ENCODE assay signal across 10 cellular contexts in the genomic region with DNA sequence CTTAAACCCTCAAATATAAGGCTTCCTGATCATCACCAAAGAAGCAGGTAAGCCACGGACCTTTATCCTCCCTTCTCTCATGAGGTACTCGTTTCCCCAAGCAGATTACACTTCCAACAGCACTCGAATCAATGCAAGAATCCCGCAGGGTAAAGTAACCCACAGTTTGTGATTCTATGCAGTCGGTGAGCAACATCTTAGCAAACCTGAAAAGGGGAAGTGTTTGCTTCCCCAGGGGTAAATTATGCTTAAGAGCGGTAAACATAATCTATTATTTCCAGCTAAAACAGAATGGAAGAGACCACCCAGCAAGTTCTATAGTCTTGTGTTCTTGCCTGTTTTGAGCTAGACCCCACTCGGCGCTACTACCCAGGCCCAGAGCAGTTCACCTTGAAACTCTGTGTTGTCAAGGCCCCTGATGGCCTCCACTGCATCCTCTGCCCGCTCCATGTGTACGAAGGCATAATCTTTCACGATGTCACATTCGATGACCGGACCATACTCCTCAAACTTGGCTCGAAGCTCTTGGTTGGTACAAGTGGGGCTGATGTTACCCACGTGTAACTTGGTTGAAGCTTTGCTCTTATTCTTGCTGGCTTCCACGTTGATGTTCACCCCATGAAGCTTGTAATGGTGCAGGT. TPM values are rescaled to one million over a fixed set of nuclear protein-coding genes. Genes with fewer than 3 reads are reported as not detected.
DNase-seq lines count a peak whose midpoint lies in the region; FAIRE-seq and TF ChIP-seq lines count a peak whose summit lies in the region.
"Had no signal": no experiment of that assay in that cellular context is flagged by ENCODE, and none has a peak within 500 bp of the region (broad histone marks: within the 10 kb centered on the region; RNA-seq: fewer than 3 reads in every experiment).

No MANE protein-coding gene starts in this region.

- peak overlapping the region; percentile 72; the same call in 1 of the 2 replicates for H4K8ac ChIP-seq in H1 (ENCODE audit: extremely low read depth, insufficient read depth, low read length)

- no peak overlapping the region for H4K5ac ChIP-seq in H1 (ENCODE audit: insufficient read length, low read depth, low read length)

- H2AFZ ChIP-seq in OCI-LY1 (ENCODE audit: low read length): no peak overlapping the region
- H2AFZ ChIP-seq in H1 (ENCODE audit: low read length): no peak overlapping the region

- no peak for TF ChIP-seq EP300 in H1 (IDR thresholded peaks at IDR 0.05; ENCODE audit: borderline replicate concordance in 1 of 2, low read depth in 2 of 2, low read length in 2 of 2)

- H3K79me2 ChIP-seq in OCI-LY1 (ENCODE audit: insufficient read depth, low read length): peaks cover 8% of the 10 kb centered on the region
- peaks cover 0 to 46% of the 10 kb centered on the region in 2 experiments; a peak in 2 of 4 replicates for H3K79me2 ChIP-seq in H1 (ENCODE audit: control insufficient read depth in 1 of 2, insufficient read depth in 2 of 2, low read length in 2 of 2)

- H3K4me3 ChIP-seq in OCI-LY1 (ENCODE audit: low read depth, low read length, poor library complexity, severe bottlenecking) (peak overlapping the region; percentile 74), H1 (ENCODE audit: extremely low read depth in 1 of 4, insufficient read depth in 2 of 4, low read depth in 3 of 4, low read length in 4 of 4) (peak overlapping the region; percentile 9 to 86 (median 40); a peak in 5 of 8 replicates), rectal smooth muscle tissue (ENCODE audit: low read length) (peak overlapping the region; percentile 69)

- H3K9me3 ChIP-seq in OCI-LY1 (ENCODE audit: low read length) (peaks cover 4% of the 10 kb centered on the region; the same call in 1 of the 2 replicates), H1 (ENCODE audit: insufficient read depth in 2 of 2, low read depth in 1 of 2, low read length in 1 of 2) (0 out of 4 replicates have a peak, but pooled peaks cover 0 to 5% of the 10 kb centered on the region in 2 experiments)

- no peak overlapping the region for H3K14ac ChIP-seq in H1 (ENCODE audit: insufficient read length)

- WGBS in H1 (ENCODE audit: extremely low coverage in 1 of 2, insufficient coverage in 1 of 2, insufficient read length in 1 of 2, insufficient replicate concordance in 2 of 2, low coverage in 1 of 2, low lambda C conversion rate in 2 of 2, missing lambda C conversion rate in 1 of 2), 2 experiments: 88% methylated on average over 16 of the region's 16 CpGs; no CpG with 5 or more reads in 1 of the 2 experiments

- H3F3A ChIP-seq in OCI-LY1 (ENCODE audit: insufficient read depth, low read length): peaks cover 4% of the 10 kb centered on the region; the same call in 1 of the 2 replicates

- H3K36me3 ChIP-seq in OCI-LY1 (ENCODE audit: insufficient read depth, low read length): peaks cover 21% of the 10 kb centered on the region
- peaks cover 0 to 10% (median 0%) of the 10 kb centered on the region in 4 experiments; a peak in 3 of 8 replicates for H3K36me3 ChIP-seq in H1 (ENCODE audit: control insufficient read depth in 2 of 4, insufficient read depth in 4 of 4, low read length in 3 of 4)
- H3K36me3 ChIP-seq in rectal smooth muscle tissue (ENCODE audit: control insufficient read depth, insufficient read depth, low read length): no peaks in the 10 kb centered on the region

- H3K18ac ChIP-seq in H1 (ENCODE audit: extremely low read depth, low read length): no peak overlapping the region

- H3K23me2 ChIP-seq in H1 (ENCODE audit: low read depth, low read length): peaks cover 7% of the 10 kb centered on the region

- no peak for TF ChIP-seq CTCF in OCI-LY1 (IDR thresholded peaks at IDR 0.05; ENCODE audit: low read length)
- TF ChIP-seq CTCF in H1 (IDR thresholded peaks at IDR 0.05; ENCODE audit: control extremely low read depth in 1 of 3, insufficient read depth in 1 of 3, low read depth in 1 of 3, low read length in 3 of 3): no peak

- H2AK5ac ChIP-seq in H1 (ENCODE audit: low read depth, low read length): no peak overlapping the region

- POLR2A ChIA-PET in H1 (lab: Charles Lee; ENCODE audit: partially characterized antibody): interaction anchor here (0.6 to 3.1 kb wide), 26 partner anchors 9 to 313 kb away, joined by 3 to 36 read pairs (median 7); a partner anchor contains a TSS

- peak overlapping the region; percentile 27 for H3K4ac ChIP-seq in H1 (replicated peaks; ENCODE audit: insufficient read length, low read depth, low read length)

- no peaks in the 10 kb centered on the region for H3K9me2 ChIP-seq in OCI-LY1 (ENCODE audit: low read depth, low read length)

- H4K91ac ChIP-seq in H1 (replicated peaks; ENCODE audit: insufficient read length, low read length): no peak overlapping the region

- H3K27ac ChIP-seq in OCI-LY1 (ENCODE audit: low read depth, low read length, poor library complexity, severe bottlenecking): peak overlapping the region; percentile 54
- H3K27ac ChIP-seq in H1 (ENCODE audit: low read depth, low read length): no peak overlapping the region
- no peak overlapping the region for H3K27ac ChIP-seq in rectal smooth muscle tissue (ENCODE audit: low read depth, low read length)

- H3K4me1 ChIP-seq in OCI-LY1 (ENCODE audit: insufficient read depth, low read length, severe bottlenecking) (peaks cover 54% of the 10 kb centered on the region), H1 (replicated peaks in 1 of 4; ENCODE audit: control insufficient read depth in 3 of 4, insufficient read depth in 4 of 4, low read length in 3 of 4) (peaks cover 3 to 15% (median 8%) of the 10 kb centered on the region in 4 experiments; a peak in 5 of 7 replicates), rectal smooth muscle tissue (ENCODE audit: control insufficient read depth, insufficient read depth, low read length) (peaks cover 19% of the 10 kb centered on the region)

- no peak overlapping the region for H2BK5ac ChIP-seq in H1 (ENCODE audit: low read depth, low read length)

- CTCF ChIA-PET in H1 (lab: Charles Lee; ENCODE audit: partially characterized antibody): interaction anchor here (0.9 to 3.7 kb wide), 10 partner anchors 30 to 290 kb away, joined by 3 to 18 read pairs (median 4); a partner anchor contains a TSS

- no peak overlapping the region for H2BK120ac ChIP-seq in H1 (replicated peaks; ENCODE audit: low read depth, low read length)

- H2BK12ac ChIP-seq in H1 (ENCODE audit: low read depth, low read length): no peak overlapping the region

- TF ChIP-seq POLR2A in GM12891 (IDR thresholded peaks at IDR 0.05; ENCODE audit: low read depth, low read length) (no peak), H1 (IDR thresholded peaks at IDR 0.05; ENCODE audit: control extremely low read depth in 1 of 2, low read depth in 2 of 2, low read length in 2 of 2) (no peak)

- H3K9ac ChIP-seq in OCI-LY1 (ENCODE audit: low read length) (no peak overlapping the region; the same call in 1 of the 2 replicates), H1 (replicated peaks in 1 of 4; ENCODE audit: extremely low read depth in 1 of 4, low read depth in 3 of 4, low read length in 3 of 4) (no peak overlapping the region; a peak in 1 of 7 replicates), rectal smooth muscle tissue (ENCODE audit: low read length) (no peak overlapping the region)

- no peak overlapping the region for H3K23ac ChIP-seq in H1 (ENCODE audit: insufficient read length)

- H3K27me3 ChIP-seq in OCI-LY1 (ENCODE audit: insufficient read depth, low read length) (no peaks in the 10 kb centered on the region), H1 (replicated peaks in 1 of 4; ENCODE audit: control insufficient read depth in 3 of 4, extremely low read depth in 1 of 4, insufficient read depth in 3 of 4, low read length in 3 of 4) (no peaks in the 10 kb centered on the region), rectal smooth muscle tissue (ENCODE audit: control insufficient read depth, insufficient read depth, low read length) (no peaks in the 10 kb centered on the region)

- no peak for TF ChIP-seq RAD21 in H1 (IDR thresholded peaks at IDR 0.05 in 1 of 2, conservative IDR thresholded peaks at IDR 0.05 in 1 of 2; ENCODE audit: low read depth in 2 of 2, low read length in 2 of 2)

- no peak overlapping the region for H2BK15ac ChIP-seq in H1 (ENCODE audit: low read length)

- H2BK20ac ChIP-seq in H1 (ENCODE audit: low read length): no peak overlapping the region

- DNase-seq in GM12891 (ENCODE audit: insufficient read length, low spot score): no peak
- no peak for DNase-seq in H1 (ENCODE audit: low read depth in 1 of 2, low spot score in 2 of 2)
- no peak for DNase-seq in NCI-H446 treated with DMSO at 0.1 percent for 48 hours (lab: John Stamatoyannopoulos, UW)
- DNase-seq in islet precursor cell: no peak
- DNase-seq in H4 (ENCODE audit: low spot score): no peak
- no peak for DNase-seq in T1000 (lab: John Stamatoyannopoulos, UW)
- DNase-seq: cerebellar nuclear complex, NCI-H2081 treated with DMSO at 0.1 percent for 48 hours had no signal

- no peaks in the 10 kb centered on the region for H3K79me1 ChIP-seq in H1 (ENCODE audit: low read depth, low read length)

- H3K56ac ChIP-seq in H1 (replicated peaks; ENCODE audit: insufficient read length, low read depth, low read length): no peak overlapping the region

- FAIRE-seq in GM12891 (lab: Jason Lieb, UNC) (peak; percentile 91), H1 (lab: Jason Lieb, UNC) (no peak)

- no peaks in the 10 kb centered on the region for H4K20me1 ChIP-seq in OCI-LY1 (ENCODE audit: insufficient read depth, low read length)
- H4K20me1 ChIP-seq in H1 (replicated peaks in 1 of 2; ENCODE audit: control insufficient read depth in 1 of 2, insufficient read depth in 2 of 2, low read length in 2 of 2): peaks cover 0 to 4% of the 10 kb centered on the region in 2 experiments

- H3K4me2 ChIP-seq in OCI-LY1 (ENCODE audit: low read length) (peak overlapping the region; percentile 98), H1 (ENCODE audit: insufficient read depth in 1 of 2, low read depth in 2 of 2, low read length in 2 of 2) (peak overlapping the region; percentile 51 to 99)

RNA-seq across cellular contexts. Expression of a gene that starts 1.3 kb away (rescaled TPM):
- polyA plus RNA-seq in GM12891 (2012; ENCODE audit: low read depth, missing spikeins): 11.9 TPM
- 27.5 and 30.6 TPM in 2 replicates for total RNA-seq in H1 (2021; fragmentation: NEBNext Ultra II Directional; extraction: Animal tissue kit (Norgen Biotek cat#: 25700))
- polyA plus RNA-seq in H1 (2011; rRNA removed): 19.2 and 30.5 TPM in 2 replicates
- 32.9 TPM for polyA plus RNA-seq in H1 (2011; cell fraction: cytosol; rRNA removed)
- 37.4 TPM for polyA plus RNA-seq in H1 (2011; cell fraction: nucleus; rRNA removed)
- polyA plus RNA-seq in H1 (2012, experiment 1 of 2): 25.2 to 37.5 TPM (median 29.7 TPM) in 4 replicates
- polyA plus RNA-seq in H1 (2012, experiment 2 of 2): 7.2 TPM
- 25.9 TPM for polyA plus RNA-seq in H1 (2013, experiment 1 of 2)
- polyA plus RNA-seq in H1 (2013, experiment 2 of 2): 24.2 TPM
- 25.2 and 29.1 TPM in 2 replicates for polyA minus RNA-seq in H1 (2011; rRNA and poly(A)+ RNA removed)
- 11.6 TPM for polyA minus RNA-seq in H1 (2011; cell fraction: cytosol; rRNA and poly(A)+ RNA removed)
- 24.8 TPM for polyA minus RNA-seq in H1 (2011; cell fraction: nucleus; rRNA and poly(A)+ RNA removed)
- 31.2 and 46.5 TPM in 2 replicates for total RNA-seq in H4 (2014; rRNA removed; shearing (Covaris generic))

RNA-seq across cellular contexts. Expression of a gene that starts 37.9 kb away (rescaled TPM):
- 166 TPM for polyA plus RNA-seq in GM12891 (2012; ENCODE audit: low read depth, missing spikeins)
- 192 and 201 TPM in 2 replicates for total RNA-seq in H1 (2021; fragmentation: NEBNext Ultra II Directional; extraction: Animal tissue kit (Norgen Biotek cat#: 25700))
- polyA plus RNA-seq in H1 (2011; rRNA removed): 276 and 330 TPM in 2 replicates
- 251 TPM for polyA plus RNA-seq in H1 (2011; cell fraction: cytosol; rRNA removed)
- polyA plus RNA-seq in H1 (2011; cell fraction: nucleus; rRNA removed): 120 TPM
- polyA plus RNA-seq in H1 (2012, experiment 1 of 2): 211 to 279 TPM (median 233 TPM) in 4 replicates
- 264 TPM for polyA plus RNA-seq in H1 (2012, experiment 2 of 2)
- polyA plus RNA-seq in H1 (2013, experiment 1 of 2): 129 TPM
- 128 TPM for polyA plus RNA-seq in H1 (2013, experiment 2 of 2)
- polyA minus RNA-seq in H1 (2011; rRNA and poly(A)+ RNA removed): 233 and 261 TPM in 2 replicates
- 68.5 TPM for polyA minus RNA-seq in H1 (2011; cell fraction: cytosol; rRNA and poly(A)+ RNA removed)
- polyA minus RNA-seq in H1 (2011; cell fraction: nucleus; rRNA and poly(A)+ RNA removed): 155 TPM
- 159 and 164 TPM in 2 replicates for total RNA-seq in H4 (2014; rRNA removed; shearing (Covaris generic))

RNA-seq across cellular contexts. Expression of a gene that starts 52.6 kb away (rescaled TPM):
- polyA plus RNA-seq in GM12891 (2012; ENCODE audit: low read depth, missing spikeins): 0.31 TPM
- 69.0 and 71.4 TPM in 2 replicates for total RNA-seq in H1 (2021; fragmentation: NEBNext Ultra II Directional; extraction: Animal tissue kit (Norgen Biotek cat#: 25700))
- 19.1 and 25.9 TPM in 2 replicates for polyA plus RNA-seq in H1 (2011; rRNA removed)
- 22.8 TPM for polyA plus RNA-seq in H1 (2011; cell fraction: cytosol; rRNA removed)
- 87.4 TPM for polyA plus RNA-seq in H1 (2011; cell fraction: nucleus; rRNA removed)
- polyA plus RNA-seq in H1 (2012, experiment 1 of 2): 33.8 to 72.3 TPM (median 66.2 TPM) in 4 replicates
- 35.6 TPM for polyA plus RNA-seq in H1 (2012, experiment 2 of 2)
- polyA plus RNA-seq in H1 (2013, experiment 1 of 2): 24.5 TPM
- 25.1 TPM for polyA plus RNA-seq in H1 (2013, experiment 2 of 2)
- polyA minus RNA-seq in H1 (2011; rRNA and poly(A)+ RNA removed): 37.3 and 37.6 TPM in 2 replicates
- polyA minus RNA-seq in H1 (2011; cell fraction: cytosol; rRNA and poly(A)+ RNA removed): 28.1 TPM
- polyA minus RNA-seq in H1 (2011; cell fraction: nucleus; rRNA and poly(A)+ RNA removed): 34.3 TPM
- total RNA-seq in H4 (2014; rRNA removed; shearing (Covaris generic)): 12.7 and 24.8 TPM in 2 replicates

RNA-seq across cellular contexts. Expression of a gene that starts 60.0 kb away (rescaled TPM):
- polyA plus RNA-seq in GM12891 (2012; ENCODE audit: low read depth, missing spikeins): 47.4 TPM
- 142 and 145 TPM in 2 replicates for total RNA-seq in H1 (2021; fragmentation: NEBNext Ultra II Directional; extraction: Animal tissue kit (Norgen Biotek cat#: 25700))
- 67.2 and 81.1 TPM in 2 replicates for polyA plus RNA-seq in H1 (2011; rRNA removed)
- polyA plus RNA-seq in H1 (2011; cell fraction: cytosol; rRNA removed): 36.2 TPM
- polyA plus RNA-seq in H1 (2011; cell fraction: nucleus; rRNA removed): 89.4 TPM
- polyA plus RNA-seq in H1 (2012, experiment 1 of 2): 48.9 to 106 TPM (median 75.9 TPM) in 4 replicates
- polyA plus RNA-seq in H1 (2012, experiment 2 of 2): 58.7 TPM
- 83.3 TPM for polyA plus RNA-seq in H1 (2013, experiment 1 of 2)
- 76.5 TPM for polyA plus RNA-seq in H1 (2013, experiment 2 of 2)
- polyA minus RNA-seq in H1 (2011; rRNA and poly(A)+ RNA removed): 36.4 and 42.4 TPM in 2 replicates
- polyA minus RNA-seq in H1 (2011; cell fraction: cytosol; rRNA and poly(A)+ RNA removed): 61.9 TPM
- polyA minus RNA-seq in H1 (2011; cell fraction: nucleus; rRNA and poly(A)+ RNA removed): 85.1 TPM
- 27.5 and 34.3 TPM in 2 replicates for total RNA-seq in H4 (2014; rRNA removed; shearing (Covaris generic))
